8 cellular contexts compared by ENCODE assay signal in the genomic region with DNA sequence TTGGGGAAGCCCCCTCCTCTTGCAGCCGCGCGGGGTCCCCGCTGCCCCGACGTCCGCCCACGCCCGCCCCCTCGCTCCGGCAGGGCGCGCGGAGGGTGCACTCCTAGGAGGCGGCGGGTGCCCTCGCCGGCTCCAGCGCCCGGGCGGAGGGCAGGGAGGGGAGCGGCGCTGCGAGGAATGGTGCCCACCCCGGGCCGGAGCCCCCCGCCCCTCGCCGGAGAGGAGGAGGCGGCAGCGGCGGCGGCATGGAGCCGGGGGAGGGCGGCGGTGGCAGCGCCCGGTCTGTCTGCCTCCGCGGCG. TPM values are rescaled to one million over a fixed set of nuclear protein-coding genes. Genes with fewer than 3 reads are reported as not detected.
DNase-seq lines count a peak whose midpoint lies in the region; ATAC-seq lines count a peak whose summit lies in the region.

No MANE protein-coding gene starts in this region.

- in situ Hi-C loops in KBM-7 (cut with MboI; ENCODE audit: low pct_unique_long_range_greater_than_20kb, low sequenced_read_pairs), result no loop called here

- DNase-seq in activated effector memory CD4-positive, alpha-beta T cell treated with anti-CD3 and anti-CD28 coated beads, Interleukin-2, amount 50 U/mL, for 16 hours, result no peak
- no peak for DNase-seq in stimulated activated CD4-positive, alpha-beta T cell treated with anti-CD3 and anti-CD28 coated beads, Interleukin-2, amount 100 ng/mL, for 24 hours
- DNase-seq in activated CD4-positive, alpha-beta T cell treated with anti-CD3 and anti-CD28 coated beads for 1 hour, result no peak
- DNase-seq in KBM-7, result no peak

- no peaks in the 10 kb centered on the region for H3K36me3 ChIP-seq in esophagus (ENCODE audit: control insufficient read depth in 2 of 2, insufficient read depth in 2 of 2, low read length in 1 of 2)

- H3K27ac ChIP-seq in esophagus (ENCODE audit: low read depth in 2 of 2, low read length in 1 of 2), result no peak overlapping the region
- peak overlapping the region in 5 of 21 experiments; percentile 4 to 73 (median 51) for H3K27ac ChIP-seq in skin epidermis

- WGBS in esophagus, 2 donors, result 0 to 1% methylated on average over 22 to 41 of the region's 41 CpGs

- H3K4me3 ChIP-seq in esophagus (ENCODE audit: low read depth in 1 of 2, low read length in 2 of 2), result peak overlapping the region; percentile 66 to 75
- peak overlapping the region; percentile 38 to 69 (median 59) for H3K4me3 ChIP-seq in skin epidermis

- peak; percentile 3 for ATAC-seq in GM19463 (IDR thresholded peaks at IDR 0.05; ENCODE audit: unreplicated experiment)
- ATAC-seq in HG03139 (IDR thresholded peaks at IDR 0.05; ENCODE audit: unreplicated experiment), result peak; percentile 3

- H3K9me3 ChIP-seq in esophagus (ENCODE audit: control insufficient read depth in 2 of 2, insufficient read depth in 1 of 2, low read depth in 1 of 2, low read length in 1 of 2), result no peaks in the 10 kb centered on the region

- H3K4me1 ChIP-seq in esophagus (ENCODE audit: control insufficient read depth in 2 of 2, insufficient read depth in 2 of 2, low read length in 1 of 2), result peaks cover 7 to 10% of the 10 kb centered on the region in 2 donors

- no peaks in the 10 kb centered on the region for H3K27me3 ChIP-seq in esophagus (ENCODE audit: control insufficient read depth in 1 of 2, insufficient read depth in 2 of 2, low read length in 2 of 2)

RNA-seq across cellular contexts. Expression of a gene that starts 0.5 kb away (rescaled TPM):
- under 1 TPM; 0.20 to 0.24 TPM for polyA plus RNA-seq in esophagus
